ENCODE assay signal across 30 cellular contexts in genomic region chr11:103358251-103358650, GRCh38.
DNase-seq lines count a peak whose midpoint lies in the region; ATAC-seq and TF ChIP-seq lines count a peak whose summit lies in the region.
"Had no signal": no experiment of that assay in that cellular context is flagged by ENCODE, and none has a peak within 500 bp of the region (broad histone marks: within the 10 kb centered on the region; RNA-seq: fewer than 3 reads in every experiment).

No MANE protein-coding gene starts in this region.

- H2BK5ac ChIP-seq in IMR-90 (ENCODE audit: low read depth, low read length, poor library complexity, severe bottlenecking), result peak overlapping the region; percentile 76

- H3K4ac ChIP-seq in IMR-90 (ENCODE audit: low read depth, low read length), result peak overlapping the region; percentile 50; the same call in 1 of the 2 replicates

- no peaks in the 10 kb centered on the region for H3K27me3 ChIP-seq in IMR-90 (ENCODE audit: control insufficient read depth, insufficient read depth, low read length)
- H3K27me3 ChIP-seq in kidney epithelial cell (ENCODE audit: control insufficient read depth, insufficient read depth, low read length), result no peaks in the 10 kb centered on the region
- no peaks in the 10 kb centered on the region for H3K27me3 ChIP-seq in uterus
- H3K27me3 ChIP-seq: ascending aorta, neural progenitor cell, sigmoid colon, transverse colon had no signal

- no peak for TF ChIP-seq POLR2A in IMR-90 (IDR thresholded peaks at IDR 0.05; ENCODE audit: low read depth, low read length)
- TF ChIP-seq POLR2A in uterus (IDR thresholded peaks at IDR 0.05), result no peak

- H3K4me3 Mint-ChIP-seq in T-helper 2 cell treated with Interferon-gamma antibody and Interleukin-4, amounts not matched to agents 5 μg/mL and 100 μg/mL, for 36 hours, result no peak overlapping the region
- H3K4me3 Mint-ChIP-seq: activated CD4-positive, alpha-beta T cell treated with anti-CD3 and anti-CD28 coated beads, Interleukin-2, amount 10 ng/mL, durations not matched to agents 24 days and 14 days; activated CD8-positive, alpha-beta memory T cell treated with anti-CD3 and anti-CD28 coated beads, Interleukin-2, amount 10 ng/mL, durations not matched to agents 7 days and 5 days; activated T-helper 17 cell treated with anti-CD3 and anti-CD28 coated beads, Interleukin-2, amount 50 U/mL, for 72 hours; CD4-positive, alpha-beta memory T cell; neural progenitor cell; T-helper 1 cell treated with Interleukin-12 subunit alpha and Interleukin-12 subunit beta and Interleukin-4 antibody, amounts not matched to agents 30 μg/mL and 1 μg/mL, for 36 hours had no signal

- H3K9me1 ChIP-seq in IMR-90 (ENCODE audit: insufficient read depth, low read length), result no peaks in the 10 kb centered on the region

- ATAC-seq in IMR-90 (ENCODE audit: low read depth) (peak; percentile 62), GM19467 (IDR thresholded peaks at IDR 0.05; ENCODE audit: unreplicated experiment) (no peak)
- ATAC-seq: activated CD8-positive, alpha-beta memory T cell treated with anti-CD3 and anti-CD28 coated beads, Interleukin-2, amount 10 ng/mL, durations not matched to agents 7 days and 5 days; activated naive CD4-positive, alpha-beta T cell treated with anti-CD3 and anti-CD28 coated beads, Interleukin-2, amount 50 U/mL, for 72 hours; activated T-helper 17 cell treated with anti-CD3 and anti-CD28 coated beads, Interleukin-2, amount 50 U/mL, for 72 hours had no signal

- no peaks in the 10 kb centered on the region for H3K4me1 Mint-ChIP-seq in T-helper 2 cell treated with Interferon-gamma antibody and Interleukin-4, amounts not matched to agents 5 μg/mL and 100 μg/mL, for 36 hours (ENCODE audit: low read depth)
- H3K4me1 Mint-ChIP-seq: activated CD4-positive, alpha-beta T cell treated with anti-CD3 and anti-CD28 coated beads, Interleukin-2, amount 10 ng/mL, durations not matched to agents 24 days and 14 days; activated CD8-positive, alpha-beta memory T cell treated with anti-CD3 and anti-CD28 coated beads, Interleukin-2, amount 10 ng/mL, durations not matched to agents 7 days and 5 days; activated T-helper 17 cell treated with anti-CD3 and anti-CD28 coated beads, Interleukin-2, amount 50 U/mL, for 72 hours; CD4-positive, alpha-beta memory T cell had no signal

- peak overlapping the region; percentile 74; the same call in 1 of the 2 replicates for H2BK120ac ChIP-seq in IMR-90 (ENCODE audit: low read depth, low read length)

- H3K14ac ChIP-seq in IMR-90 (replicated peaks; ENCODE audit: low read depth, low read length), result no peak overlapping the region

- in situ Hi-C loops in IMR-90 (cut with MboI; ENCODE audit: low sequenced_read_pairs), result no loop called here

- TF ChIP-seq RAD21 in IMR-90 (IDR thresholded peaks at IDR 0.05; ENCODE audit: low read length), result no peak

- H3K18ac ChIP-seq in IMR-90 (ENCODE audit: low read depth, low read length), result no peak overlapping the region

- H3K27me3 Mint-ChIP-seq in T-helper 2 cell treated with Interferon-gamma antibody and Interleukin-4, amounts not matched to agents 5 μg/mL and 100 μg/mL, for 36 hours (ENCODE audit: low read depth), result no peaks in the 10 kb centered on the region
- H3K27me3 Mint-ChIP-seq: activated CD4-positive, alpha-beta T cell treated with anti-CD3 and anti-CD28 coated beads, Interleukin-2, amount 10 ng/mL, durations not matched to agents 24 days and 14 days; activated CD8-positive, alpha-beta memory T cell treated with anti-CD3 and anti-CD28 coated beads, Interleukin-2, amount 10 ng/mL, durations not matched to agents 7 days and 5 days; activated T-helper 17 cell treated with anti-CD3 and anti-CD28 coated beads, Interleukin-2, amount 50 U/mL, for 72 hours; CD4-positive, alpha-beta memory T cell had no signal

- H3K36me3 ChIP-seq in IMR-90 (ENCODE audit: control insufficient read depth, insufficient read depth, low read length) (no peaks in the 10 kb centered on the region), kidney epithelial cell (ENCODE audit: control insufficient read depth, insufficient read depth, low read length) (no peaks in the 10 kb centered on the region), uterus (no peaks in the 10 kb centered on the region)
- H3K36me3 ChIP-seq: ascending aorta, neural progenitor cell, sigmoid colon, transverse colon had no signal

- H3K4me3 ChIP-seq in AG10803 (ENCODE audit: low read length) (no peak overlapping the region), IMR-90 (ENCODE audit: insufficient read depth, low read depth, low read length) (no peak overlapping the region), choroid plexus epithelial cell (ENCODE audit: low read depth, low read length) (no peak overlapping the region), kidney epithelial cell (ENCODE audit: low read depth, low read length) (no peak overlapping the region), uterus (no peak overlapping the region)
- H3K4me3 ChIP-seq: ascending aorta, neural progenitor cell, sigmoid colon, transverse colon had no signal

- no peak overlapping the region for H4K5ac ChIP-seq in IMR-90 (ENCODE audit: low read depth, low read length)

- no peaks in the 10 kb centered on the region for H3K79me1 ChIP-seq in IMR-90 (ENCODE audit: low read depth in 1 of 2, low read length in 2 of 2)

- dilution Hi-C loops in IMR-90 (cut with HindIII; ENCODE audit: low sequenced_read_pairs, unreplicated experiment), result no loop called here

- peak overlapping the region; percentile 67; the same call in 1 of the 2 replicates for H2BK20ac ChIP-seq in IMR-90 (ENCODE audit: low read depth, low read length)

- H4K20me1 ChIP-seq in IMR-90 (ENCODE audit: insufficient read depth, low read length), result no peaks in the 10 kb centered on the region

- no peaks in the 10 kb centered on the region for H3K9me3 Mint-ChIP-seq in T-helper 2 cell treated with Interferon-gamma antibody and Interleukin-4, amounts not matched to agents 5 μg/mL and 100 μg/mL, for 36 hours
- H3K9me3 Mint-ChIP-seq: activated CD4-positive, alpha-beta T cell treated with anti-CD3 and anti-CD28 coated beads, Interleukin-2, amount 10 ng/mL, durations not matched to agents 24 days and 14 days; activated naive CD4-positive, alpha-beta T cell treated with anti-CD3 and anti-CD28 coated beads, Interleukin-2, amount 50 U/mL, for 72 hours; activated T-helper 17 cell treated with anti-CD3 and anti-CD28 coated beads, Interleukin-2, amount 50 U/mL, for 72 hours; neural progenitor cell; T-helper 1 cell treated with Interleukin-12 subunit alpha and Interleukin-12 subunit beta and Interleukin-4 antibody, amounts not matched to agents 30 μg/mL and 1 μg/mL, for 36 hours had no signal

- H3K9ac ChIP-seq in IMR-90 (ENCODE audit: low read depth, low read length), result no peak overlapping the region
- H3K9ac ChIP-seq: neural progenitor cell had no signal

- CTCF ChIA-PET in IMR-90 (lab: Yijun Ruan, JAX), result interaction anchor here (0.7 to 1.1 kb wide), 2 partner anchors 249 to 251 kb away, joined by 3 read pairs; partner anchors contain the start of gene DYNC2H1

- TF ChIP-seq CTCF in AG10803 (conservative IDR thresholded peaks at IDR 0.05; ENCODE audit: low read length) (no peak), IMR-90 (conservative IDR thresholded peaks at IDR 0.05; ENCODE audit: low read depth, low read length) (no peak), choroid plexus epithelial cell (conservative IDR thresholded peaks at IDR 0.05; ENCODE audit: low read depth, low read length) (no peak), kidney epithelial cell (IDR thresholded peaks at IDR 0.05; ENCODE audit: insufficient read depth, low read length, poor library complexity, severe bottlenecking) (no peak), uterus (IDR thresholded peaks at IDR 0.05) (no peak)

- H3K23ac ChIP-seq in IMR-90 (ENCODE audit: low read depth, low read length), result peak overlapping the region; percentile 73; the same call in 1 of the 2 replicates

- no peak overlapping the region for H3K4me2 ChIP-seq in IMR-90 (ENCODE audit: low read depth, low read length)
- H3K4me2 ChIP-seq: neural progenitor cell had no signal

- no peak overlapping the region for H2AK9ac ChIP-seq in IMR-90 (replicated peaks; ENCODE audit: low read depth, low read length, poor library complexity)

- POLR2A ChIA-PET in IMR-90 (lab: Charles Lee; ENCODE audit: unreplicated experiment), result no interaction called here

- H3K4me1 ChIP-seq in IMR-90 (ENCODE audit: control insufficient read depth, insufficient read depth, low read length) (peaks cover 2% of the 10 kb centered on the region; the same call in 1 of the 2 replicates), uterus (no peaks in the 10 kb centered on the region)
- H3K4me1 ChIP-seq: ascending aorta, neural progenitor cell, sigmoid colon, transverse colon had no signal

- peak; percentile 26 for DNase-seq in AG10803 (ENCODE audit: low read depth)
- peak; percentile 71 for DNase-seq in IMR-90
- peak; percentile 87 for DNase-seq in choroid plexus epithelial cell (ENCODE audit: low read depth)
- peak; percentile 32 for DNase-seq in kidney epithelial cell (ENCODE audit: low read depth)
- DNase-seq in cerebellar cortex (ENCODE audit: low spot score), result no peak
- DNase-seq in T-helper 2 cell treated with Interferon-gamma antibody and Interleukin-4, amounts not matched to agents 5 μg/mL and 100 μg/mL, for 36 hours (ENCODE audit: low spot score), result no peak
- DNase-seq in uterus, result no peak
- DNase-seq: activated CD4-positive, alpha-beta T cell treated with anti-CD3 and anti-CD28 coated beads, Interleukin-2, amount 10 ng/mL, durations not matched to agents 24 days and 14 days; activated CD8-positive, alpha-beta memory T cell treated with anti-CD3 and anti-CD28 coated beads, Interleukin-2, amount 10 ng/mL, durations not matched to agents 7 days and 5 days; CD4-positive, alpha-beta memory T cell; GF-D8; GOT3; Karpas-422; kidney; mammary epithelial cell; NCI-H1048; NCI-H187; NCI-H2171 treated with DMSO at 0.1 percent for 48 hours; NCI-H69; sigmoid colon; stimulated activated CD8-positive, alpha-beta memory T cell treated with anti-CD3 and anti-CD28 coated beads, Interleukin-4, amount 100 ng/mL, for 48 hours; transverse colon had no signal

- H2AK5ac ChIP-seq in IMR-90 (ENCODE audit: low read depth, low read length), result no peak overlapping the region

- no peak overlapping the region for H2AFZ ChIP-seq in IMR-90 (replicated peaks; ENCODE audit: low read length, poor library complexity)
- H2AFZ ChIP-seq: neural progenitor cell had no signal

- H2BK15ac ChIP-seq in IMR-90 (ENCODE audit: low read depth, low read length), result no peak overlapping the region

- H3K36me3 Mint-ChIP-seq in T-helper 2 cell treated with Interferon-gamma antibody and Interleukin-4, amounts not matched to agents 5 μg/mL and 100 μg/mL, for 36 hours (ENCODE audit: low read depth), result no peaks in the 10 kb centered on the region
- H3K36me3 Mint-ChIP-seq: activated CD8-positive, alpha-beta memory T cell treated with anti-CD3 and anti-CD28 coated beads, Interleukin-2, amount 10 ng/mL, durations not matched to agents 7 days and 5 days; activated naive CD4-positive, alpha-beta T cell treated with anti-CD3 and anti-CD28 coated beads, Interleukin-2, amount 50 U/mL, for 72 hours; CD4-positive, alpha-beta memory T cell had no signal

- H3K27ac Mint-ChIP-seq in T-helper 2 cell treated with Interferon-gamma antibody and Interleukin-4, amounts not matched to agents 5 μg/mL and 100 μg/mL, for 36 hours, result no peak overlapping the region
- H3K27ac Mint-ChIP-seq: activated CD4-positive, alpha-beta T cell treated with anti-CD3 and anti-CD28 coated beads, Interleukin-2, amount 10 ng/mL, durations not matched to agents 24 days and 14 days; activated CD8-positive, alpha-beta memory T cell treated with anti-CD3 and anti-CD28 coated beads, Interleukin-2, amount 10 ng/mL, durations not matched to agents 7 days and 5 days; activated naive CD4-positive, alpha-beta T cell treated with anti-CD3 and anti-CD28 coated beads, Interleukin-2, amount 50 U/mL, for 72 hours; activated T-helper 17 cell treated with anti-CD3 and anti-CD28 coated beads, Interleukin-2, amount 50 U/mL, for 72 hours; CD4-positive, alpha-beta memory T cell; neural progenitor cell; T-helper 1 cell treated with Interleukin-12 subunit alpha and Interleukin-12 subunit beta and Interleukin-4 antibody, amounts not matched to agents 30 μg/mL and 1 μg/mL, for 36 hours had no signal

- BruUV-seq in IMR-90 (replicated peaks; lab: Mats Ljungman, UMichigan), result no TSS peak

- no peak overlapping the region for H4K91ac ChIP-seq in IMR-90 (ENCODE audit: insufficient read depth, low read depth, low read length)

- 90% methylated on average over 2 of the region's 2 CpGs; no CpG with 5 or more reads in 1 of the 2 experiments for WGBS in IMR-90 (ENCODE audit: extremely low coverage in 2 of 2, insufficient read length in 1 of 2), 2 experiments

- H3K56ac ChIP-seq in IMR-90 (ENCODE audit: extremely low read depth, insufficient read depth, low read length), result no peak overlapping the region

- H3K27ac ChIP-seq in IMR-90 (ENCODE audit: insufficient read depth, low read length) (no peak overlapping the region), uterus (no peak overlapping the region)
- H3K27ac ChIP-seq: 22Rv1, ascending aorta, epithelial cell of prostate, neural progenitor cell, sigmoid colon, transverse colon had no signal

- intact Hi-C loops in IMR-90 (cut with micrococcal nuclease), result no loop called here
- intact Hi-C loops in uterus (cut with DNase I; ENCODE audit: low total_unique reads), result no loop called here

- H3K9me3 ChIP-seq in IMR-90 (ENCODE audit: control insufficient read depth, insufficient read depth, low read length) (no peaks in the 10 kb centered on the region), uterus (no peaks in the 10 kb centered on the region)
- H3K9me3 ChIP-seq: ascending aorta, sigmoid colon, transverse colon had no signal

- no peak overlapping the region for H4K8ac ChIP-seq in IMR-90 (ENCODE audit: low read depth in 2 of 2, low read length in 2 of 2)

Comparison
In these comparisons a context has a peak if more than half of its experiments do, and no peak if none do; other contexts are left out.
1. DNase-seq: peak in AG10803 (single experiment), IMR-90 (single experiment), choroid plexus epithelial cell (single experiment) and kidney epithelial cell (single experiment); none in cerebellar cortex (single experiment), T-helper 2 cell treated with Interferon-gamma antibody and Interleukin-4, amounts not matched to agents 5 μg/mL and 100 μg/mL, for 36 hours (single experiment) and uterus (0 of 2).